Comparison of ENCODE assay signal across 1 cellular context in the genomic region with DNA sequence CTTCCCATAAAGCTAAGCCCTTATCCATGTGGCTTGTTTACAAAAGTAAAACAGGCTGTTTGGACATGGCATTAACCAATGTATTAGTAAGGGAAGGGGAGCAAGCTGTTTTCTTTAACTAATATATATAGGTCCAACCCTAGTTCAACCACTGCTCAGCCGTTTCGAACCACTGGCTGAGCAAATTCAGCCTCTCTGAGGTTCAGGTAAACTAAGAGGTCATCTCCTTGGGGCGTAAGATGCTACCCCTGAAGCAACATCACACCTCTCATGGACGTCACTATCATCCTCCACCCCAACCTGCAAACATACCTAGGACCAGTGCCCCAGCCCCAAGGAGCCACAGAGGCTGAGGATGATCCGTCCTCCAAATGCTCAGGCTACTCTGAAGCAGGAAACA.
TF ChIP-seq lines count a peak whose summit lies in the region.

No MANE protein-coding gene starts in this region.

TF ChIP-seq in HepG2, 621 proteins besides CTCF, POLR2A, EP300 and RAD21 (continued from another document):
- TF ChIP-seq, protein P1, sequence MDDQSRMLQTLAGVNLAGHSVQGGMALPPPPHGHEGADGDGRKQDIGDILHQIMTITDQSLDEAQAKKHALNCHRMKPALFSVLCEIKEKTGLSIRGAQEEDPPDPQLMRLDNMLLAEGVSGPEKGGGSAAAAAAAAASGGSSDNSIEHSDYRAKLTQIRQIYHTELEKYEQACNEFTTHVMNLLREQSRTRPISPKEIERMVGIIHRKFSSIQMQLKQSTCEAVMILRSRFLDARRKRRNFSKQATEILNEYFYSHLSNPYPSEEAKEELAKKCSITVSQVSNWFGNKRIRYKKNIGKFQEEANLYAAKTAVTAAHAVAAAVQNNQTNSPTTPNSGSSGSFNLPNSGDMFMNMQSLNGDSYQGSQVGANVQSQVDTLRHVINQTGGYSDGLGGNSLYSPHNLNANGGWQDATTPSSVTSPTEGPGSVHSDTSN (CRISPR knock-in tag; IDR thresholded peaks at IDR 0.05; ENCODE audit: borderline replicate concordance) = no peak
- TF ChIP-seq ARID5B (CRISPR knock-in tag; IDR thresholded peaks at IDR 0.05) (no peak), TSC22D2 (CRISPR knock-in tag; IDR thresholded peaks at IDR 0.05; ENCODE audit: borderline replicate concordance) (no peak), FOXA1 (IDR thresholded peaks at IDR 0.05) (no peak), FOXA1 (CRISPR knock-in tag; IDR thresholded peaks at IDR 0.05) (no peak; the same call in 1 of the 2 replicates), ATRX (CRISPR knock-in tag; IDR thresholded peaks at IDR 0.05; ENCODE audit: borderline replicate concordance) (no peak), ZNF816 (CRISPR knock-in tag; IDR thresholded peaks at IDR 0.05; ENCODE audit: borderline replicate concordance) (no peak), NFATC3 (CRISPR knock-in tag; IDR thresholded peaks at IDR 0.05) (no peak), ELF1 (CRISPR knock-in tag; IDR thresholded peaks at IDR 0.05) (no peak), SRY (CRISPR knock-in tag; IDR thresholded peaks at IDR 0.05) (no peak), SPEN (CRISPR knock-in tag; IDR thresholded peaks at IDR 0.05; ENCODE audit: low read depth) (0 out of 2 replicates have a peak, but pooled peaks have one; percentile 0), ZNF792 (CRISPR knock-in tag; IDR thresholded peaks at IDR 0.05) (peak; percentile 78; the same call in 1 of the 2 replicates), ETV6 (CRISPR knock-in tag; conservative IDR thresholded peaks at IDR 0.05) (no peak), SMARCE1 (IDR thresholded peaks at IDR 0.05; ENCODE audit: borderline replicate concordance) (no peak)
- TF ChIP-seq, protein P2, sequence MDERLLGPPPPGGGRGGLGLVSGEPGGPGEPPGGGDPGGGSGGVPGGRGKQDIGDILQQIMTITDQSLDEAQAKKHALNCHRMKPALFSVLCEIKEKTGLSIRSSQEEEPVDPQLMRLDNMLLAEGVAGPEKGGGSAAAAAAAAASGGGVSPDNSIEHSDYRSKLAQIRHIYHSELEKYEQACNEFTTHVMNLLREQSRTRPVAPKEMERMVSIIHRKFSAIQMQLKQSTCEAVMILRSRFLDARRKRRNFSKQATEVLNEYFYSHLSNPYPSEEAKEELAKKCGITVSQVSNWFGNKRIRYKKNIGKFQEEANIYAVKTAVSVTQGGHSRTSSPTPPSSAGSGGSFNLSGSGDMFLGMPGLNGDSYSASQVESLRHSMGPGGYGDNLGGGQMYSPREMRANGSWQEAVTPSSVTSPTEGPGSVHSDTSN (CRISPR knock-in tag; IDR thresholded peaks at IDR 0.05) = no peak
